In the genomic region with DNA sequence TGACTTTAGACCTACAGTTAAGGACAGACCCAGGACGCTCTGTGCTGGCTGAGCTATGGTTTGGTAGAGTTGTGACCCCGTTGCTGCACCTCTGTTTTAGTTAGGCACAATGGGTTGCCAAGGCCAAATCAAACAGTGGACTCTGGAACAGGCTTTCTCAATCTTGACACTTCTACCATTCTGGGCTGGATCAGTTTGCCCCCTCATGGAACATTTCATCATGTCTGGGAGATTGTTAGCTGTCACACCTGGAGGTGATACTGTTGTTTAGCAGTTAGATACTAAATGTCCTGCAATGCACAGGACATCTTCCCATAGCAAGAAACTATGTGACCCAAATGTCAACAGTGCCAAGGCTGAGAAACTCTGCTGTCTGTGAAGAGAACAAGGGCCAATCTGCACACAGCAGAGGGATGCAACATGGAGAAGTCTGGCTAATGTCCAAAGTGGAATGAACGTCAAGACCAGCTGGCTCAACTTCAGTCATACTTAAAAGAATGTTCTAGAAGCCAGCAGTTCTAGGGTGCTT, we compare ENCODE assay signal across 2 cellular contexts.
A peak's percentile ranks its signal among the peaks of the same experiment; 100 is the strongest.
TF ChIP-seq lines count a peak whose summit lies in the region.

No MANE protein-coding gene starts in this region.

TF ChIP-seq in H1, 55 proteins besides CTCF, POLR2A, EP300 and RAD21:
- TF ChIP-seq CEBPB (IDR thresholded peaks at IDR 0.05; ENCODE audit: low read depth, low read length) (no peak), JUND (IDR thresholded peaks at IDR 0.05; ENCODE audit: low read length) (no peak), ASH2L (IDR thresholded peaks at IDR 0.05; ENCODE audit: low read length) (no peak), SIX5 (IDR thresholded peaks at IDR 0.05; ENCODE audit: low read depth, low read length) (no peak), ATF2 (IDR thresholded peaks at IDR 0.05; ENCODE audit: low read length) (no peak), GABPA (IDR thresholded peaks at IDR 0.05; ENCODE audit: borderline replicate concordance, insufficient read depth, low read length) (no peak), RNF2 (IDR thresholded peaks at IDR 0.05; ENCODE audit: borderline replicate concordance, low read depth, low read length, missing control alignments, poor library complexity, severe bottlenecking) (no peak), POLR2AphosphoS5 (IDR thresholded peaks at IDR 0.05; ENCODE audit: low read depth, low read length) (no peak), NRF1 (IDR thresholded peaks at IDR 0.05; ENCODE audit: low read depth, low read length) (no peak), TAF7 (optimal IDR thresholded peaks at IDR 0.05; ENCODE audit: borderline replicate concordance, low read depth, low read length) (no peak), RXRA (IDR thresholded peaks at IDR 0.05; ENCODE audit: insufficient read depth, low read depth, low read length) (no peak)
- TF ChIP-seq, protein P1, sequence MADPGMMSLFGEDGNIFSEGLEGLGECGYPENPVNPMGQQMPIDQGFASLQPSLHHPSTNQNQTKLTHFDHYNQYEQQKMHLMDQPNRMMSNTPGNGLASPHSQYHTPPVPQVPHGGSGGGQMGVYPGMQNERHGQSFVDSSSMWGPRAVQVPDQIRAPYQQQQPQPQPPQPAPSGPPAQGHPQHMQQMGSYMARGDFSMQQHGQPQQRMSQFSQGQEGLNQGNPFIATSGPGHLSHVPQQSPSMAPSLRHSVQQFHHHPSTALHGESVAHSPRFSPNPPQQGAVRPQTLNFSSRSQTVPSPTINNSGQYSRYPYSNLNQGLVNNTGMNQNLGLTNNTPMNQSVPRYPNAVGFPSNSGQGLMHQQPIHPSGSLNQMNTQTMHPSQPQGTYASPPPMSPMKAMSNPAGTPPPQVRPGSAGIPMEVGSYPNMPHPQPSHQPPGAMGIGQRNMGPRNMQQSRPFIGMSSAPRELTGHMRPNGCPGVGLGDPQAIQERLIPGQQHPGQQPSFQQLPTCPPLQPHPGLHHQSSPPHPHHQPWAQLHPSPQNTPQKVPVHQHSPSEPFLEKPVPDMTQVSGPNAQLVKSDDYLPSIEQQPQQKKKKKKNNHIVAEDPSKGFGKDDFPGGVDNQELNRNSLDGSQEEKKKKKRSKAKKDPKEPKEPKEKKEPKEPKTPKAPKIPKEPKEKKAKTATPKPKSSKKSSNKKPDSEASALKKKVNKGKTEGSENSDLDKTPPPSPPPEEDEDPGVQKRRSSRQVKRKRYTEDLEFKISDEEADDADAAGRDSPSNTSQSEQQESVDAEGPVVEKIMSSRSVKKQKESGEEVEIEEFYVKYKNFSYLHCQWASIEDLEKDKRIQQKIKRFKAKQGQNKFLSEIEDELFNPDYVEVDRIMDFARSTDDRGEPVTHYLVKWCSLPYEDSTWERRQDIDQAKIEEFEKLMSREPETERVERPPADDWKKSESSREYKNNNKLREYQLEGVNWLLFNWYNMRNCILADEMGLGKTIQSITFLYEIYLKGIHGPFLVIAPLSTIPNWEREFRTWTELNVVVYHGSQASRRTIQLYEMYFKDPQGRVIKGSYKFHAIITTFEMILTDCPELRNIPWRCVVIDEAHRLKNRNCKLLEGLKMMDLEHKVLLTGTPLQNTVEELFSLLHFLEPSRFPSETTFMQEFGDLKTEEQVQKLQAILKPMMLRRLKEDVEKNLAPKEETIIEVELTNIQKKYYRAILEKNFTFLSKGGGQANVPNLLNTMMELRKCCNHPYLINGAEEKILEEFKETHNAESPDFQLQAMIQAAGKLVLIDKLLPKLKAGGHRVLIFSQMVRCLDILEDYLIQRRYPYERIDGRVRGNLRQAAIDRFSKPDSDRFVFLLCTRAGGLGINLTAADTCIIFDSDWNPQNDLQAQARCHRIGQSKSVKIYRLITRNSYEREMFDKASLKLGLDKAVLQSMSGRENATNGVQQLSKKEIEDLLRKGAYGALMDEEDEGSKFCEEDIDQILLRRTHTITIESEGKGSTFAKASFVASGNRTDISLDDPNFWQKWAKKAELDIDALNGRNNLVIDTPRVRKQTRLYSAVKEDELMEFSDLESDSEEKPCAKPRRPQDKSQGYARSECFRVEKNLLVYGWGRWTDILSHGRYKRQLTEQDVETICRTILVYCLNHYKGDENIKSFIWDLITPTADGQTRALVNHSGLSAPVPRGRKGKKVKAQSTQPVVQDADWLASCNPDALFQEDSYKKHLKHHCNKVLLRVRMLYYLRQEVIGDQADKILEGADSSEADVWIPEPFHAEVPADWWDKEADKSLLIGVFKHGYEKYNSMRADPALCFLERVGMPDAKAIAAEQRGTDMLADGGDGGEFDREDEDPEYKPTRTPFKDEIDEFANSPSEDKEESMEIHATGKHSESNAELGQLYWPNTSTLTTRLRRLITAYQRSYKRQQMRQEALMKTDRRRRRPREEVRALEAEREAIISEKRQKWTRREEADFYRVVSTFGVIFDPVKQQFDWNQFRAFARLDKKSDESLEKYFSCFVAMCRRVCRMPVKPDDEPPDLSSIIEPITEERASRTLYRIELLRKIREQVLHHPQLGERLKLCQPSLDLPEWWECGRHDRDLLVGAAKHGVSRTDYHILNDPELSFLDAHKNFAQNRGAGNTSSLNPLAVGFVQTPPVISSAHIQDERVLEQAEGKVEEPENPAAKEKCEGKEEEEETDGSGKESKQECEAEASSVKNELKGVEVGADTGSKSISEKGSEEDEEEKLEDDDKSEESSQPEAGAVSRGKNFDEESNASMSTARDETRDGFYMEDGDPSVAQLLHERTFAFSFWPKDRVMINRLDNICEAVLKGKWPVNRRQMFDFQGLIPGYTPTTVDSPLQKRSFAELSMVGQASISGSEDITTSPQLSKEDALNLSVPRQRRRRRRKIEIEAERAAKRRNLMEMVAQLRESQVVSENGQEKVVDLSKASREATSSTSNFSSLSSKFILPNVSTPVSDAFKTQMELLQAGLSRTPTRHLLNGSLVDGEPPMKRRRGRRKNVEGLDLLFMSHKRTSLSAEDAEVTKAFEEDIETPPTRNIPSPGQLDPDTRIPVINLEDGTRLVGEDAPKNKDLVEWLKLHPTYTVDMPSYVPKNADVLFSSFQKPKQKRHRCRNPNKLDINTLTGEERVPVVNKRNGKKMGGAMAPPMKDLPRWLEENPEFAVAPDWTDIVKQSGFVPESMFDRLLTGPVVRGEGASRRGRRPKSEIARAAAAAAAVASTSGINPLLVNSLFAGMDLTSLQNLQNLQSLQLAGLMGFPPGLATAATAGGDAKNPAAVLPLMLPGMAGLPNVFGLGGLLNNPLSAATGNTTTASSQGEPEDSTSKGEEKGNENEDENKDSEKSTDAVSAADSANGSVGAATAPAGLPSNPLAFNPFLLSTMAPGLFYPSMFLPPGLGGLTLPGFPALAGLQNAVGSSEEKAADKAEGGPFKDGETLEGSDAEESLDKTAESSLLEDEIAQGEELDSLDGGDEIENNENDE (IDR thresholded peaks at IDR 0.05; ENCODE audit: insufficient replicate concordance, low read length): no peak

TF ChIP-seq in HepG2, 621 proteins besides CTCF, POLR2A, EP300 and RAD21:
- TF ChIP-seq HNF4A (CRISPR knock-in tag; IDR thresholded peaks at IDR 0.05): peak; percentile 65
- TF ChIP-seq ZNF329 (CRISPR knock-in tag; IDR thresholded peaks at IDR 0.05; ENCODE audit: low read depth): no peak
- TF ChIP-seq GPN1 (CRISPR knock-in tag; IDR thresholded peaks at IDR 0.05; ENCODE audit: borderline replicate concordance): no peak
- TF ChIP-seq ZFYVE20 (CRISPR knock-in tag; IDR thresholded peaks at IDR 0.05; ENCODE audit: borderline replicate concordance, low read depth): no peak
- peak; percentile 23; the same call in 1 of the 2 replicates for TF ChIP-seq CEBPB (IDR thresholded peaks at IDR 0.05; ENCODE audit: borderline replicate concordance, low read depth, low read length)
- TF ChIP-seq ZNF317 (CRISPR knock-in tag; IDR thresholded peaks at IDR 0.05): peak; percentile 97
- TF ChIP-seq, protein P2, sequence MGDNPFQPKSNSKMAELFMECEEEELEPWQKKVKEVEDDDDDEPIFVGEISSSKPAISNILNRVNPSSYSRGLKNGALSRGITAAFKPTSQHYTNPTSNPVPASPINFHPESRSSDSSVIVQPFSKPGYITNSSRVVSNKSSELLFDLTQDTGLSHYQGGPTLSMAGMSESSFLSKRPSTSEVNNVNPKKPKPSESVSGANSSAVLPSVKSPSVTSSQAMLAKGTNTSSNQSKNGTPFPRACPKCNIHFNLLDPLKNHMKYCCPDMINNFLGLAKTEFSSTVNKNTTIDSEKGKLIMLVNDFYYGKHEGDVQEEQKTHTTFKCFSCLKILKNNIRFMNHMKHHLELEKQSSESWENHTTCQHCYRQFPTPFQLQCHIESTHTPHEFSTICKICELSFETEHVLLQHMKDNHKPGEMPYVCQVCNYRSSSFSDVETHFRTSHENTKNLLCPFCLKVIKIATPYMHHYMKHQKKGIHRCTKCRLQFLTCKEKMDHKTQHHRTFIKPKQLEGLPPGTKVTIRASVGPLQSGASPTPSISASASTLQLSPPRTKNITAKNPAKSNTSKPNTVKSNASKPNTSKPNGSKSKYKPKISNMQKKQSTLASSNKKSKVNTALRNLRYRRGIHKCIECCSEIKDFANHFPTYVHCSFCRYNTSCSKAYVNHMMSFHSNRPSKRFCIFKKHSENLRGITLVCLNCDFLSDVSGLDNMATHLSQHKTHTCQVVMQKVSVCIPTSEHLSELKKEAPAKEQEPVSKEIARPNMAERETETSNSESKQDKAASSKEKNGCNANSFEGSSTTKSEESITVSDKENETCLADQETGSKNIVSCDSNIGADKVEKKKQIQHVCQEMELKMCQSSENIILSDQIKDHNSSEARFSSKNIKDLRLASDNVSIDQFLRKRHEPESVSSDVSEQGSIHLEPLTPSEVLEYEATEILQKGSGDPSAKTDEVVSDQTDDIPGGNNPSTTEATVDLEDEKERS (CRISPR knock-in tag; IDR thresholded peaks at IDR 0.05): no peak
- no peak for TF ChIP-seq ZEB1 (IDR thresholded peaks at IDR 0.05; ENCODE audit: insufficient replicate concordance, low read depth)
- peak; percentile 23; the same call in 1 of the 2 replicates for TF ChIP-seq CEBPG (CRISPR knock-in tag; IDR thresholded peaks at IDR 0.05)
- TF ChIP-seq SOX13 (IDR thresholded peaks at IDR 0.05): no peak
- TF ChIP-seq SOX13 (CRISPR knock-in tag; conservative IDR thresholded peaks at IDR 0.05 in 1 of 2, IDR thresholded peaks at IDR 0.05 in 1 of 2): 0 out of 4 replicates have a peak, but pooled peaks of 1 of the 2 experiments have one; percentile 26
- peak; percentile 38; the same call in 1 of the 2 replicates for TF ChIP-seq TBX3 (IDR thresholded peaks at IDR 0.05; ENCODE audit: borderline replicate concordance)
- no peak for TF ChIP-seq SKI (IDR thresholded peaks at IDR 0.05; ENCODE audit: partially characterized antibody)
- TF ChIP-seq SAP130 (CRISPR knock-in tag; IDR thresholded peaks at IDR 0.05; ENCODE audit: low read depth): peak; percentile 13; the same call in 1 of the 2 replicates
- no peak for TF ChIP-seq ZNF3 (CRISPR knock-in tag; IDR thresholded peaks at IDR 0.05)
- no peak for TF ChIP-seq ZMYM4 (CRISPR knock-in tag; IDR thresholded peaks at IDR 0.05)
- TF ChIP-seq SOX6 (IDR thresholded peaks at IDR 0.05): no peak
- TF ChIP-seq SOX6 (CRISPR knock-in tag; IDR thresholded peaks at IDR 0.05): peak; percentile 50
TF ChIP-seq in HepG2: peak in this region for 8.
